Comparison of ENCODE assay signal across 14 cellular contexts in the genomic region with DNA sequence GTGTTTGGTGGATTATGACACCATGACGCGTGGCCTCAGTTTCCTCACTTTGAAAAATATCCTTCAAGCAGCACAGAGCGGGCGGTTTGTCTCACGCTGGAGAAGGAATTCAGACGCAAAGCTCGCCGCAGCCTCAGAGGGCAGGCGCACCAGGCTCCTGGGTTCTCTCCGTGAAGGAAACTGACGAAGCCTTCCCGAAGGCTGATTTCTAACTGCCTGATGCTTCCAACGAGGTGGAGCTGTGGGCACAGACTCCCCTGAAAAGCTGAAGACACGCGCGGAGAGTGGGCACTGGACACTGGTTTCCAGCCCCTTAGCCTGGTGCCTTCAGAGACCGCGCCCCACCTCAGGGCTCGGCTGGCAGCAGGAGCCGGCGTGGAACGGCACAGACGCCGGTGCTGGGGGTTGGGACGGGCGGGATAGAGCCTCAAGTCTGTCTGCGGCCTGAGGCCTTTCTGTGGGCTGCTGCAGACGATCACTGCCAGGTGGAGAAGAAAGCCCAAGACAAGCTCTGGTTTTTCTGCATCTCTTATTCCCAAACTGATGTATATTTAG. TPM values are rescaled to one million over a fixed set of nuclear protein-coding genes. Genes with fewer than 3 reads are reported as not detected.
DNase-seq lines count a peak whose midpoint lies in the region; ATAC-seq and TF ChIP-seq lines count a peak whose summit lies in the region.
"Had no signal": no experiment of that assay in that cellular context is flagged by ENCODE, and none has a peak within 500 bp of the region (broad histone marks: within the 10 kb centered on the region; RNA-seq: fewer than 3 reads in every experiment).

No MANE protein-coding gene starts in this region.

- no peaks in the 10 kb centered on the region for H3K9me3 ChIP-seq in right lobe of liver
- H3K9me3 ChIP-seq: BLaER1 had no signal

- H3K9me3 Mint-ChIP-seq in GM23338 = no peaks in the 10 kb centered on the region
- no peaks in the 10 kb centered on the region for H3K9me3 Mint-ChIP-seq in naive thymus-derived CD8-positive, alpha-beta T cell
- H3K9me3 Mint-ChIP-seq: CD4-positive, alpha-beta memory T cell had no signal

- intact Hi-C loops in right lobe of liver (cut with DNase I) = no loop called here

- no peak for TF ChIP-seq POLR2A in right lobe of liver (IDR thresholded peaks at IDR 0.05)

- H3K27ac Mint-ChIP-seq in GM23338 = no peak overlapping the region
- H3K27ac Mint-ChIP-seq in naive thymus-derived CD8-positive, alpha-beta T cell = no peak overlapping the region
- H3K27ac Mint-ChIP-seq: CD14-positive monocyte; CD4-positive, alpha-beta memory T cell; HFFc6 had no signal

- H3K27ac ChIP-seq in GM23338 (ENCODE audit: low read depth) (no peak overlapping the region), VCaP (peak overlapping the region; percentile 66), right lobe of liver (peak overlapping the region in 2 of 3 donors; percentile 81 to 93)
- H3K27ac ChIP-seq: BLaER1, KMS-11 had no signal

- H3K36me3 ChIP-seq in GM23338 (ENCODE audit: insufficient read depth) (no peaks in the 10 kb centered on the region), right lobe of liver (no peaks in the 10 kb centered on the region)
- H3K36me3 ChIP-seq: BLaER1 had no signal

- H3K4me1 Mint-ChIP-seq in GM23338 = peaks cover 6% of the 10 kb centered on the region
- H3K4me1 Mint-ChIP-seq in naive thymus-derived CD8-positive, alpha-beta T cell = no peaks in the 10 kb centered on the region
- H3K4me1 Mint-ChIP-seq: CD14-positive monocyte; CD4-positive, alpha-beta memory T cell had no signal

- DNase-seq in GM23338 (ENCODE audit: low spot score) (no peak), right lobe of liver (no peak), AG08396 (ENCODE audit: low spot score) (no peak)
- DNase-seq in naive thymus-derived CD8-positive, alpha-beta T cell = no peak
- DNase-seq: CD4-positive, alpha-beta memory T cell; DMS153; DND-41; HFFc6 had no signal

- H3F3A ChIP-seq in GM23338 (replicated peaks; ENCODE audit: low read depth) = no peaks in the 10 kb centered on the region

- no peaks in the 10 kb centered on the region for H3K36me3 Mint-ChIP-seq in GM23338 (ENCODE audit: low read depth)
- no peaks in the 10 kb centered on the region for H3K36me3 Mint-ChIP-seq in naive thymus-derived CD8-positive, alpha-beta T cell
- H3K36me3 Mint-ChIP-seq: CD14-positive monocyte; CD4-positive, alpha-beta memory T cell had no signal

- H3K27me3 Mint-ChIP-seq in GM23338 (ENCODE audit: insufficient read depth, low read depth, poor library complexity) = peaks cover 8% of the 10 kb centered on the region
- peaks cover 2 to 23% (median 5%) of the 10 kb centered on the region in 5 donors for H3K27me3 Mint-ChIP-seq in naive thymus-derived CD8-positive, alpha-beta T cell

- no peaks in the 10 kb centered on the region for H4K20me1 ChIP-seq in GM23338 (replicated peaks; ENCODE audit: insufficient read depth)
- H4K20me1 ChIP-seq: BLaER1 had no signal

- H3K4me3 ChIP-seq in GM23338 = no peak overlapping the region
- no peak overlapping the region for H3K4me3 ChIP-seq in right lobe of liver
- H3K4me3 ChIP-seq: BLaER1 had no signal

- H3K4me1 ChIP-seq in GM23338 (ENCODE audit: insufficient read depth) (no peaks in the 10 kb centered on the region), right lobe of liver (peaks cover 0 to 51% (median 28%) of the 10 kb centered on the region in 4 donors)

- POLR2A ChIA-PET in naive thymus-derived CD8-positive, alpha-beta T cell (lab: Charles Lee) = no interaction called here

- no peak overlapping the region for H3K4me2 ChIP-seq in GM23338
- H3K4me2 ChIP-seq: BLaER1, KMS-11 had no signal

- H2AFZ ChIP-seq in GM23338 = peak overlapping the region; percentile 88

- no peak overlapping the region for H3K4me3 Mint-ChIP-seq in GM23338
- H3K4me3 Mint-ChIP-seq in naive thymus-derived CD8-positive, alpha-beta T cell = no peak overlapping the region
- H3K4me3 Mint-ChIP-seq: CD14-positive monocyte; CD4-positive, alpha-beta memory T cell; HFFc6 had no signal

- H3K79me2 ChIP-seq in GM23338 (replicated peaks; ENCODE audit: insufficient read depth) = no peaks in the 10 kb centered on the region

- H3K9me2 ChIP-seq in GM23338 (ENCODE audit: insufficient read depth) = no peaks in the 10 kb centered on the region

- 90% methylated on average over 4 of the region's 28 CpGs for WGBS in right lobe of liver (ENCODE audit: insufficient coverage, low coverage, low lambda C conversion rate, missing lambda C conversion rate)

- no peaks in the 10 kb centered on the region for H3K27me3 ChIP-seq in GM23338 (ENCODE audit: insufficient read depth)
- H3K27me3 ChIP-seq in right lobe of liver = no peaks in the 10 kb centered on the region
- H3K27me3 ChIP-seq: BLaER1 had no signal

- ATAC-seq in GM23338 (peak; percentile 53), right lobe of liver (no peak), HG02852 (IDR thresholded peaks at IDR 0.05; ENCODE audit: unreplicated experiment) (no peak)
- no peak for ATAC-seq in naive thymus-derived CD8-positive, alpha-beta T cell
- ATAC-seq: HCT116 had no signal

- TF ChIP-seq CTCF in GM23338 (conservative IDR thresholded peaks at IDR 0.05; ENCODE audit: low read depth in 2 of 2) (no peak), VCaP (conservative IDR thresholded peaks at IDR 0.05) (no peak), right lobe of liver (IDR thresholded peaks at IDR 0.05) (no peak)

TF ChIP-seq in GM23338, 12 proteins besides CTCF, POLR2A, EP300 and RAD21 (continues in another document):
- TF ChIP-seq ZNF462 (CRISPR knock-in tag; IDR thresholded peaks at IDR 0.05) (no peak), EZH2phosphoT487 (IDR thresholded peaks at IDR 0.05; ENCODE audit: unreplicated experiment) (no peak), ZNF114 (CRISPR knock-in tag; IDR thresholded peaks at IDR 0.05) (no peak), JUNB (IDR thresholded peaks at IDR 0.05; ENCODE audit: unreplicated experiment) (no peak), STAT1 (IDR thresholded peaks at IDR 0.05; ENCODE audit: unreplicated experiment) (no peak)

RNA-seq across cellular contexts. Expression of gene DACT2, which starts 56.1 kb away (rescaled TPM):
- 7.3 and 10.6 TPM in 2 replicates for total RNA-seq in GM23338 (2014; rRNA removed; shearing (Covaris generic))
- 1.5 and 1.8 TPM in 2 replicates for polyA plus RNA-seq in GM23338 (2016; fragmentation: Nextera tagmentation; extraction: Ambion mirVana)
- under 1 TPM in 5 of 6 experiments, not detected in 1; 0.29 to 0.99 (median 0.86) TPM for total RNA-seq in right lobe of liver
- not detected for total RNA-seq in naive thymus-derived CD8-positive, alpha-beta T cell
- polyA plus RNA-seq in naive thymus-derived CD8-positive, alpha-beta T cell = not detected
- total RNA-seq: CD4-positive, alpha-beta memory T cell; HFFc6 had no signal
- polyA plus RNA-seq: CD14-positive monocyte; CD4-positive, alpha-beta memory T cell had no signal
